2 cellular contexts compared by ENCODE assay signal in the genomic region with DNA sequence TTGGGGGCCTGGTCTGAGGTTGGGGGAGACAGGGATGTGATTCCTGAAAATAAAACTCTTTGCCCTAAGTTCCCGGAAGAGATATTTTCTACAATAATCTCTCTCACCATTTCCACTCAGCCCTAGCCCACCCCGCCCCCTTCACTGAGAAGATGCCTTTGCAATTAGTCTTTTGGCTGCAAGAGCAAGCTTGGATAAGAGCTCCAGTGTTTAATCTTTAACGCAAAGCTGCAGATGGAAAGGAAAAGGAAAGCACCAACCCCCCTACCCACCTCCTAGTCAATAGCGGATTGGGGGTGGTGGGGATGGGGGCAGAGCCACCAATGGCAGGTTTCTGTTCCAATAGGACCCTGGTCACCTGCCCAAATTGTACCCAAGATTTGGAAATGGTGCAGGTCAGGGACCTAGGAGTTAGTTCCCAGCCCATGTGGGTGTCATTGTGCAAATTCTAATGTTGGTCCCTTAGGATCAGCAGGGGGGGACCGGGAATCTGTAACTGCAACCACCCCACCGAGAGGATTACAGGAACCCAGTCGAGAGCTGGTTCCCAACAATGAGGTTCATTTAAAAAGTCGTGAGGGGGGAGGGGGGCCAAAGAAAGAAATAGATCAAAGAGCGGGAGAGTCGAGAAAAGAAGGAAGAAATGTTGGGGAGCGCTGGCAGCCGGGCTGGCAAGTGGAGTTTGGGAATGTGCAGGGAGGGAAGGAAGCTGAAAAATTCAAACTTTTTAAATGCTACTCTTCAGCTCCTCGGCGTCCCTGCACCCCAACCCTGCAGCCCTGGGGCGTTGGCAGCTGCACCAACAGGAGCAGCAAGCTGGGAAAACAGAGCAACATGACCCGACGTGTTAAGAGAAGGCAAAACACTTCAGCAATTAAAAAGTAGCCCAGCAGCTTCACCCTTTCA.
TF ChIP-seq lines count a peak whose summit lies in the region.

No MANE protein-coding gene starts in this region.

TF ChIP-seq in A549, 52 proteins besides CTCF, POLR2A, EP300 and RAD21 (continued from another document):
- TF ChIP-seq, protein P1, sequence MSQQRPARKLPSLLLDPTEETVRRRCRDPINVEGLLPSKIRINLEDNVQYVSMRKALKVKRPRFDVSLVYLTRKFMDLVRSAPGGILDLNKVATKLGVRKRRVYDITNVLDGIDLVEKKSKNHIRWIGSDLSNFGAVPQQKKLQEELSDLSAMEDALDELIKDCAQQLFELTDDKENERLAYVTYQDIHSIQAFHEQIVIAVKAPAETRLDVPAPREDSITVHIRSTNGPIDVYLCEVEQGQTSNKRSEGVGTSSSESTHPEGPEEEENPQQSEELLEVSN (IDR thresholded peaks at IDR 0.05; ENCODE audit: borderline replicate concordance, low read depth) = no peak
- TF ChIP-seq EHF (CRISPR knock-in tag; IDR thresholded peaks at IDR 0.05) = no peak
- TF ChIP-seq, protein P2, sequence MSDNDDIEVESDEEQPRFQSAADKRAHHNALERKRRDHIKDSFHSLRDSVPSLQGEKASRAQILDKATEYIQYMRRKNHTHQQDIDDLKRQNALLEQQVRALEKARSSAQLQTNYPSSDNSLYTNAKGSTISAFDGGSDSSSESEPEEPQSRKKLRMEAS (IDR thresholded peaks at IDR 0.05) = no peak
- TF ChIP-seq HOXB13 (CRISPR knock-in tag; IDR thresholded peaks at IDR 0.05; ENCODE audit: low read depth) = no peak
- no peak for TF ChIP-seq EHMT2 (IDR thresholded peaks at IDR 0.05; ENCODE audit: low read depth)
- 0 out of 4 replicates have a peak, but pooled peaks of 1 of the 2 experiments have one; percentile 6 for TF ChIP-seq CEBPB (IDR thresholded peaks at IDR 0.05)
- TF ChIP-seq SMC3 (IDR thresholded peaks at IDR 0.05) = no peak
- TF ChIP-seq CBX8 (IDR thresholded peaks at IDR 0.05) = no peak
- TF ChIP-seq, protein P3, sequence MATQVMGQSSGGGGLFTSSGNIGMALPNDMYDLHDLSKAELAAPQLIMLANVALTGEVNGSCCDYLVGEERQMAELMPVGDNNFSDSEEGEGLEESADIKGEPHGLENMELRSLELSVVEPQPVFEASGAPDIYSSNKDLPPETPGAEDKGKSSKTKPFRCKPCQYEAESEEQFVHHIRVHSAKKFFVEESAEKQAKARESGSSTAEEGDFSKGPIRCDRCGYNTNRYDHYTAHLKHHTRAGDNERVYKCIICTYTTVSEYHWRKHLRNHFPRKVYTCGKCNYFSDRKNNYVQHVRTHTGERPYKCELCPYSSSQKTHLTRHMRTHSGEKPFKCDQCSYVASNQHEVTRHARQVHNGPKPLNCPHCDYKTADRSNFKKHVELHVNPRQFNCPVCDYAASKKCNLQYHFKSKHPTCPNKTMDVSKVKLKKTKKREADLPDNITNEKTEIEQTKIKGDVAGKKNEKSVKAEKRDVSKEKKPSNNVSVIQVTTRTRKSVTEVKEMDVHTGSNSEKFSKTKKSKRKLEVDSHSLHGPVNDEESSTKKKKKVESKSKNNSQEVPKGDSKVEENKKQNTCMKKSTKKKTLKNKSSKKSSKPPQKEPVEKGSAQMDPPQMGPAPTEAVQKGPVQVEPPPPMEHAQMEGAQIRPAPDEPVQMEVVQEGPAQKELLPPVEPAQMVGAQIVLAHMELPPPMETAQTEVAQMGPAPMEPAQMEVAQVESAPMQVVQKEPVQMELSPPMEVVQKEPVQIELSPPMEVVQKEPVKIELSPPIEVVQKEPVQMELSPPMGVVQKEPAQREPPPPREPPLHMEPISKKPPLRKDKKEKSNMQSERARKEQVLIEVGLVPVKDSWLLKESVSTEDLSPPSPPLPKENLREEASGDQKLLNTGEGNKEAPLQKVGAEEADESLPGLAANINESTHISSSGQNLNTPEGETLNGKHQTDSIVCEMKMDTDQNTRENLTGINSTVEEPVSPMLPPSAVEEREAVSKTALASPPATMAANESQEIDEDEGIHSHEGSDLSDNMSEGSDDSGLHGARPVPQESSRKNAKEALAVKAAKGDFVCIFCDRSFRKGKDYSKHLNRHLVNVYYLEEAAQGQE (IDR thresholded peaks at IDR 0.05) = no peak
- TF ChIP-seq MAFK (IDR thresholded peaks at IDR 0.05; ENCODE audit: partially characterized antibody) = no peak
- TF ChIP-seq, protein P4, sequence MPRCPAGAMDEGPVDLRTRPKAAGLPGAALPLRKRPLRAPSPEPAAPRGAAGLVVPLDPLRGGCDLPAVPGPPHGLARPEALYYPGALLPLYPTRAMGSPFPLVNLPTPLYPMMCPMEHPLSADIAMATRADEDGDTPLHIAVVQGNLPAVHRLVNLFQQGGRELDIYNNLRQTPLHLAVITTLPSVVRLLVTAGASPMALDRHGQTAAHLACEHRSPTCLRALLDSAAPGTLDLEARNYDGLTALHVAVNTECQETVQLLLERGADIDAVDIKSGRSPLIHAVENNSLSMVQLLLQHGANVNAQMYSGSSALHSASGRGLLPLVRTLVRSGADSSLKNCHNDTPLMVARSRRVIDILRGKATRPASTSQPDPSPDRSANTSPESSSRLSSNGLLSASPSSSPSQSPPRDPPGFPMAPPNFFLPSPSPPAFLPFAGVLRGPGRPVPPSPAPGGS (IDR thresholded peaks at IDR 0.05) = no peak
- TF ChIP-seq ZSCAN20 (CRISPR knock-in tag; IDR thresholded peaks at IDR 0.05) = no peak
- no peak for TF ChIP-seq RARB (CRISPR knock-in tag; IDR thresholded peaks at IDR 0.05)
- TF ChIP-seq, protein P5, sequence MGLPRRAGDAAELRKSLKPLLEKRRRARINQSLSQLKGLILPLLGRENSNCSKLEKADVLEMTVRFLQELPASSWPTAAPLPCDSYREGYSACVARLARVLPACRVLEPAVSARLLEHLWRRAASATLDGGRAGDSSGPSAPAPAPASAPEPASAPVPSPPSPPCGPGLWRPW (IDR thresholded peaks at IDR 0.05) = no peak

TF ChIP-seq in GM23338, 12 proteins besides CTCF, POLR2A, EP300 and RAD21 (continued from another document):
- TF ChIP-seq, protein P6, sequence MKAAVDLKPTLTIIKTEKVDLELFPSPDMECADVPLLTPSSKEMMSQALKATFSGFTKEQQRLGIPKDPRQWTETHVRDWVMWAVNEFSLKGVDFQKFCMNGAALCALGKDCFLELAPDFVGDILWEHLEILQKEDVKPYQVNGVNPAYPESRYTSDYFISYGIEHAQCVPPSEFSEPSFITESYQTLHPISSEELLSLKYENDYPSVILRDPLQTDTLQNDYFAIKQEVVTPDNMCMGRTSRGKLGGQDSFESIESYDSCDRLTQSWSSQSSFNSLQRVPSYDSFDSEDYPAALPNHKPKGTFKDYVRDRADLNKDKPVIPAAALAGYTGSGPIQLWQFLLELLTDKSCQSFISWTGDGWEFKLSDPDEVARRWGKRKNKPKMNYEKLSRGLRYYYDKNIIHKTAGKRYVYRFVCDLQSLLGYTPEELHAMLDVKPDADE (IDR thresholded peaks at IDR 0.05) = no peak
- TF ChIP-seq, protein P3 (IDR thresholded peaks at IDR 0.05; ENCODE audit: unreplicated experiment) = no peak
- TF ChIP-seq POLR2AphosphoS5 (IDR thresholded peaks at IDR 0.05; ENCODE audit: low read depth) = no peak
TF ChIP-seq in GM23338: peak in this region for 0.
